1 cellular context compared by ENCODE assay signal in genomic region chr1:205581321-205581980, GRCh38.
TF ChIP-seq lines count a peak whose summit lies in the region.

No MANE protein-coding gene starts in this region.

TF ChIP-seq in H1, 55 proteins besides CTCF, POLR2A, EP300 and RAD21:
- no peak for TF ChIP-seq SIRT6 (IDR thresholded peaks at IDR 0.05; ENCODE audit: low read length)
- no peak for TF ChIP-seq MAX (IDR thresholded peaks at IDR 0.05)
- no peak for TF ChIP-seq NRF1 (IDR thresholded peaks at IDR 0.05; ENCODE audit: low read depth, low read length)
- no peak for TF ChIP-seq POLR2AphosphoS5 (IDR thresholded peaks at IDR 0.05; ENCODE audit: low read depth, low read length)
